26 cellular contexts compared by ENCODE assay signal in genomic region chr22:39907035-39907434, GRCh38. TPM values are rescaled to one million over a fixed set of nuclear protein-coding genes. Genes with fewer than 3 reads are reported as not detected.
DNase-seq lines count a peak whose midpoint lies in the region; ATAC-seq and TF ChIP-seq lines count a peak whose summit lies in the region.
"Had no signal": no experiment of that assay in that cellular context is flagged by ENCODE, and none has a peak within 500 bp of the region (broad histone marks: within the 10 kb centered on the region; RNA-seq: fewer than 3 reads in every experiment).

No MANE protein-coding gene starts in this region.

- H3K4me1 ChIP-seq in CD4-positive, alpha-beta memory T cell (ENCODE audit: insufficient read depth, low read length), result peaks cover 66% of the 10 kb centered on the region
- no peaks in the 10 kb centered on the region for H3K4me1 ChIP-seq in Peyer's patch
- no peaks in the 10 kb centered on the region for H3K4me1 ChIP-seq in upper lobe of left lung
- H3K4me1 ChIP-seq: gastrocnemius medialis, right atrium auricular region had no signal

- TF ChIP-seq EP300 in upper lobe of left lung (IDR thresholded peaks at IDR 0.05), result no peak

- peak overlapping the region; percentile 33 to 57 for H3K4me3 ChIP-seq in CD4-positive, alpha-beta memory T cell (ENCODE audit: low read length in 2 of 2)
- peak overlapping the region in 2 of 4 donors; percentile 0 to 3 for H3K4me3 ChIP-seq in Peyer's patch
- H3K4me3 ChIP-seq in upper lobe of left lung, result no peak overlapping the region
- H3K4me3 ChIP-seq: gastrocnemius medialis, GM23248, ovary, right atrium auricular region, tibial nerve had no signal

- CTCF ChIA-PET in CD4-positive, alpha-beta memory T cell (lab: Charles Lee; ENCODE audit: partially characterized antibody), result interaction anchor here (2.6 to 3.6 kb wide), 3 partner anchors 10 to 26 kb away, joined by 9 to 15 read pairs (median 13); no protein-coding TSS in a partner anchor

- H3K36me3 Mint-ChIP-seq in CD4-positive, alpha-beta memory T cell, result peaks cover 36 to 53% of the 10 kb centered on the region in 2 donors
- H3K36me3 Mint-ChIP-seq in activated naive CD4-positive, alpha-beta T cell treated with anti-CD3 and anti-CD28 coated beads, Interleukin-2, amount 50 U/mL, for 72 hours, result peaks cover 6 to 14% of the 10 kb centered on the region in 2 donors
- H3K36me3 Mint-ChIP-seq in natural killer cell, result no peaks in the 10 kb centered on the region

- no peaks in the 10 kb centered on the region for H3K36me3 ChIP-seq in CD4-positive, alpha-beta memory T cell (ENCODE audit: insufficient read depth, low read length)
- H3K36me3 ChIP-seq in Peyer's patch (no peaks in the 10 kb centered on the region), upper lobe of left lung (no peaks in the 10 kb centered on the region)
- H3K36me3 ChIP-seq: gastrocnemius medialis, ovary, right atrium auricular region, tibial nerve had no signal

- peaks cover 39 to 72% (median 49%) of the 10 kb centered on the region in 4 donors for H3K4me1 Mint-ChIP-seq in CD4-positive, alpha-beta memory T cell
- H3K4me1 Mint-ChIP-seq in natural killer cell, result peaks cover 85 to 89% of the 10 kb centered on the region in 2 donors

- no peak for TF ChIP-seq CTCF in Peyer's patch (IDR thresholded peaks at IDR 0.05)
- TF ChIP-seq CTCF in natural killer cell (IDR thresholded peaks at IDR 0.05), result no peak
- no peak for TF ChIP-seq CTCF in upper lobe of left lung (IDR thresholded peaks at IDR 0.05)

- H3K27ac Mint-ChIP-seq in CD4-positive, alpha-beta memory T cell, result peak overlapping the region in 6 of 7 donors; percentile 91 to 98 (median 96)
- H3K27ac Mint-ChIP-seq in activated naive CD4-positive, alpha-beta T cell treated with anti-CD3 and anti-CD28 coated beads, Interleukin-2, amount 50 U/mL, for 72 hours, result peak overlapping the region; percentile 76 to 95
- peak overlapping the region; percentile 57 to 92 for H3K27ac Mint-ChIP-seq in natural killer cell

- no peaks in the 10 kb centered on the region for H3K27me3 ChIP-seq in CD4-positive, alpha-beta memory T cell (ENCODE audit: insufficient read depth, low read length)
- H3K27me3 ChIP-seq in Peyer's patch (no peaks in the 10 kb centered on the region), upper lobe of left lung (no peaks in the 10 kb centered on the region)
- H3K27me3 ChIP-seq: ovary, right atrium auricular region, tibial nerve had no signal

- TF ChIP-seq POLR2A in Peyer's patch (IDR thresholded peaks at IDR 0.05) (no peak), upper lobe of left lung (IDR thresholded peaks at IDR 0.05) (no peak)

- POLR2A ChIA-PET in CD4-positive, alpha-beta memory T cell (lab: Charles Lee; ENCODE audit: partially characterized antibody), result interaction anchor here (1.0 to 17.3 kb wide), 10 partner anchors 9 to 246 kb away, joined by 3 to 424 read pairs (median 8); no protein-coding TSS in a partner anchor

- intact Hi-C loops in CD4-positive, alpha-beta memory T cell (cut with micrococcal nuclease), result loop anchor here (2.0 kb wide), 1 partner anchor 14 kb away; no protein-coding TSS in a partner anchor
- intact Hi-C loops in natural killer cell (cut with micrococcal nuclease), result loop anchor here (10.0 kb wide), 1 partner anchor 208 kb away; no protein-coding TSS in a partner anchor

- peak overlapping the region; percentile 91 to 100 (median 97) for H3K4me3 Mint-ChIP-seq in CD4-positive, alpha-beta memory T cell
- H3K4me3 Mint-ChIP-seq in natural killer cell, result peak overlapping the region; percentile 29

- no peaks in the 10 kb centered on the region for H3K9me3 Mint-ChIP-seq in CD4-positive, alpha-beta memory T cell
- H3K9me3 Mint-ChIP-seq in activated naive CD4-positive, alpha-beta T cell treated with anti-CD3 and anti-CD28 coated beads, Interleukin-2, amount 50 U/mL, for 72 hours, result no peaks in the 10 kb centered on the region
- peaks cover 2 to 5% of the 10 kb centered on the region in 2 donors for H3K9me3 Mint-ChIP-seq in natural killer cell

- ATAC-seq in activated naive CD4-positive, alpha-beta T cell treated with anti-CD3 and anti-CD28 coated beads, Interleukin-2, amount 50 U/mL, for 72 hours, result no peak
- ATAC-seq in natural killer cell, result no peak
- ATAC-seq in upper lobe of left lung (ENCODE audit: low FRiP score in 2 of 2), result no peak
- ATAC-seq: esophagus mucosa, gastrocnemius medialis had no signal

- H3K9me3 ChIP-seq in CD4-positive, alpha-beta memory T cell (ENCODE audit: control insufficient read depth in 1 of 2, low read length in 2 of 2), result no peaks in the 10 kb centered on the region
- H3K9me3 ChIP-seq in Peyer's patch, result no peaks in the 10 kb centered on the region
- H3K9me3 ChIP-seq in upper lobe of left lung, result no peaks in the 10 kb centered on the region
- H3K9me3 ChIP-seq: gastrocnemius medialis, ovary, right atrium auricular region, tibial nerve had no signal

- H3K27ac ChIP-seq in CD4-positive, alpha-beta memory T cell (ENCODE audit: low read depth, low read length), result peak overlapping the region; percentile 75
- H3K27ac ChIP-seq in Peyer's patch, result peak overlapping the region; percentile 36 to 60 (median 46)
- H3K27ac ChIP-seq in upper lobe of left lung, result no peak overlapping the region
- H3K27ac ChIP-seq: gastrocnemius medialis, GM23248, HL-60, ovary, right atrium auricular region, tibial nerve had no signal

- H3K27me3 Mint-ChIP-seq in CD4-positive, alpha-beta memory T cell, result no peaks in the 10 kb centered on the region
- no peaks in the 10 kb centered on the region for H3K27me3 Mint-ChIP-seq in natural killer cell (ENCODE audit: low read depth in 2 of 2)

- WGBS in upper lobe of left lung, 2 donors, result 77 to 85% methylated on average over 7 of the region's 7 CpGs

- DNase-seq in CD4-positive, alpha-beta memory T cell, result peak in 1 of 5 donors; percentile 63
- DNase-seq in Peyer's patch, result no peak
- no peak for DNase-seq in activated naive CD4-positive, alpha-beta T cell treated with anti-CD3 and anti-CD28 coated beads, Interleukin-2, amount 50 U/mL, for 72 hours (ENCODE audit: low spot score in 2 of 2)
- no peak for DNase-seq in natural killer cell
- no peak for DNase-seq in cortex of kidney (lab: John Stamatoyannopoulos, UW)
- no peak for DNase-seq in upper lobe of left lung
- DNase-seq in midbrain (lab: John Stamatoyannopoulos, UW), result no peak
- no peak for DNase-seq in DMS153 (lab: John Stamatoyannopoulos, UW)
- DNase-seq: activated effector memory CD4-positive, alpha-beta T cell treated with Interleukin-2 at 50 U/mL for 16 hours; DMS79 treated with DMSO at 0.1 percent for 48 hours; gastrocnemius medialis; GM23248; IMR-90; mammary epithelial cell; NCI-H2171; NCI-H69; OCI-M1; ovary; SHP77; stimulated activated CD4-positive, alpha-beta T cell treated with anti-CD3 and anti-CD28 coated beads, Interleukin-12 subunit alpha, Interleukin-12 subunit beta, amount 100 ng/mL, for 4 hours had no signal

RNA-seq across cellular contexts. Expression of gene GRAP2, which starts 6.2 kb away (rescaled TPM):
- total RNA-seq in CD4-positive, alpha-beta memory T cell, result 100 to 1,000 TPM; 134 to 140 TPM
- 10 to 100 TPM; 53.1 to 86.7 TPM for polyA plus RNA-seq in CD4-positive, alpha-beta memory T cell
- 10 to 100 TPM in 1 of 4 donors, 1 to 10 TPM in 3; 5.8 to 92.4 (median 6.1) TPM for total RNA-seq in Peyer's patch
- 10 to 100 TPM; 42.4 to 54.6 TPM for total RNA-seq in activated naive CD4-positive, alpha-beta T cell treated with anti-CD3 and anti-CD28 coated beads, Interleukin-2, amount 50 U/mL, for 72 hours
- total RNA-seq in natural killer cell, result 10 to 100 TPM; 65.1 to 97.3 (median 92.2) TPM
- total RNA-seq in upper lobe of left lung, result 10 to 100 TPM in 1 of 6 donors, 1 to 10 TPM in 5; 3.2 to 22.0 (median 7.2) TPM
- total RNA-seq: GM23248, IMR-90, kidney epithelial cell had no signal
- polyA plus RNA-seq: GM23248, IMR-90 had no signal

RNA-seq across cellular contexts. Expression of gene ENTHD1, which starts 13.5 kb away (rescaled TPM):
- total RNA-seq in CD4-positive, alpha-beta memory T cell, result under 1 TPM; 0.26 to 0.47 TPM
- under 1 TPM; 0.10 to 0.14 TPM for polyA plus RNA-seq in CD4-positive, alpha-beta memory T cell
- total RNA-seq in Peyer's patch, result not detected
- 1 to 10 TPM in 1 of 2 donors, under 1 TPM in 1; 0.31 to 1.5 TPM for total RNA-seq in activated naive CD4-positive, alpha-beta T cell treated with anti-CD3 and anti-CD28 coated beads, Interleukin-2, amount 50 U/mL, for 72 hours
- not detected for total RNA-seq in natural killer cell
- total RNA-seq in upper lobe of left lung, result under 1 TPM in 1 of 6 donors, not detected in 5; 0.09 TPM
- total RNA-seq: astrocyte, esophagus mucosa, gastrocnemius medialis, GM23248, IMR-90, kidney epithelial cell, mammary epithelial cell, right atrium auricular region had no signal
- polyA plus RNA-seq: GM23248, IMR-90, mammary epithelial cell, ovary had no signal

RNA-seq across cellular contexts. Expression of gene TMA7B, which starts 53.2 kb away (rescaled TPM):
- total RNA-seq in CD4-positive, alpha-beta memory T cell, result 10 to 100 TPM in 1 of 2 experiments, 1 to 10 TPM in 1; 9.3 to 10.2 TPM
- polyA plus RNA-seq in CD4-positive, alpha-beta memory T cell, result 1 to 10 TPM in 1 of 2 donors, not detected in 1; 3.3 TPM
- total RNA-seq in Peyer's patch (not detected), natural killer cell (1 to 10 TPM; 2.6 to 8.7 (median 6.7) TPM), upper lobe of left lung (1 to 10 TPM in 2 of 6 donors, under 1 TPM in 3, not detected in 1; 0.24 to 2.3 (median 0.76) TPM)
- total RNA-seq in activated naive CD4-positive, alpha-beta T cell treated with anti-CD3 and anti-CD28 coated beads, Interleukin-2, amount 50 U/mL, for 72 hours, result 1 to 10 TPM; 2.4 to 2.5 TPM
- total RNA-seq: astrocyte, gastrocnemius medialis, GM23248, IMR-90, kidney epithelial cell, mammary epithelial cell, ovary, right atrium auricular region, tibial nerve had no signal
- polyA plus RNA-seq: GM23248, IMR-90, mammary epithelial cell, ovary had no signal

Comparison
In these comparisons a context has a peak if more than half of its experiments do, and no peak if none do; other contexts are left out.
1. H3K27ac ChIP-seq: peak in CD4-positive, alpha-beta memory T cell (single experiment) and Peyer's patch (4 of 4); none in upper lobe of left lung (0 of 4).
2. H3K4me3 ChIP-seq: peak in CD4-positive, alpha-beta memory T cell (2 of 2); none in upper lobe of left lung (0 of 4).
3. Peak in every context shown above with its lines, with median percentiles within 50 percentile points of each other: H3K27ac Mint-ChIP-seq.